In the genomic region with DNA sequence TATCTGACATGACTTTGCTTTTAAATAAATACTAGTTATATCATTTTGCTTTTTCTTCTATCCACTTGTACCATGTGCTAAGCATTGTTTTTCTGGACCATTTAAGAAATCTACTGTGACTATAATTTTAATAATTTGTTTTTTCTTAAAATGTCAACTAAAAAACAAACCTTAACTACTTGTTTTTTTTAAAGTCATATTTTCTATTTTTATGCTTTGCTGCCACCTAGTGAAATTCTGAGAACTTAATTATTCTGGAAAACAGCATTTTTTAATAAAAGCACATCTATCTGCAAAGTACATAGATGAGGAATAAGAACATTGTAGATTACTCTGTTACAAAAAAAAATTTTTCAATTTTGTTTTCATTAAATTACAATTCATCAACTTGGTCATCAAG, we compare ENCODE assay signal across 9 cellular contexts. TPM values are rescaled to one million over a fixed set of nuclear protein-coding genes. Genes with fewer than 3 reads are reported as not detected.
A peak's percentile ranks its signal among the peaks of the same experiment; 100 is the strongest.
DNase-seq lines count a peak whose midpoint lies in the region; ATAC-seq and TF ChIP-seq lines count a peak whose summit lies in the region.
"Had no signal": no experiment of that assay in that cellular context is flagged by ENCODE, and none has a peak within 500 bp of the region (broad histone marks: within the 10 kb centered on the region; RNA-seq: fewer than 3 reads in every experiment).

No MANE protein-coding gene starts in this region.

- TF ChIP-seq CTCF in osteocyte (IDR thresholded peaks at IDR 0.05), result peak; percentile 65

- H3K27ac Mint-ChIP-seq in osteocyte (ENCODE audit: unreplicated experiment), result no peak overlapping the region
- H3K27ac Mint-ChIP-seq in activated CD4-positive, alpha-beta memory T cell treated with anti-CD3 and anti-CD28 coated beads, Interleukin-2, amount 10 ng/mL, durations not matched to agents 7 days and 5 days, result no peak overlapping the region

- no peaks in the 10 kb centered on the region for H3K4me1 Mint-ChIP-seq in osteocyte (ENCODE audit: unreplicated experiment)
- no peaks in the 10 kb centered on the region for H3K4me1 Mint-ChIP-seq in activated CD4-positive, alpha-beta memory T cell treated with anti-CD3 and anti-CD28 coated beads, Interleukin-2, amount 10 ng/mL, durations not matched to agents 7 days and 5 days

- no peak overlapping the region for H3K4me3 Mint-ChIP-seq in osteocyte (ENCODE audit: unreplicated experiment)
- no peak overlapping the region for H3K4me3 Mint-ChIP-seq in activated CD4-positive, alpha-beta memory T cell treated with anti-CD3 and anti-CD28 coated beads, Interleukin-2, amount 10 ng/mL, durations not matched to agents 7 days and 5 days

- POLR2A ChIA-PET in activated CD4-positive, alpha-beta memory T cell treated with anti-CD3 and anti-CD28 coated beads, Interleukin-2, amount 10 ng/mL, durations not matched to agents 7 days and 5 days (lab: Charles Lee), result no interaction called here

- DNase-seq in DMS 273 (lab: John Stamatoyannopoulos, UW; ENCODE audit: unreplicated experiment) (peak; percentile 58), DMS 273 treated with DMSO at 0.1 percent for 48 hours (lab: John Stamatoyannopoulos, UW) (no peak), NCI-H1694 (lab: John Stamatoyannopoulos, UW) (peak; percentile 55), cerebellum (ENCODE audit: low spot score) (peak; percentile 30), osteocyte (ENCODE audit: extremely low spot score, unreplicated experiment) (no peak)
- DNase-seq in activated CD4-positive, alpha-beta memory T cell treated with anti-CD3 and anti-CD28 coated beads, Interleukin-2, amount 10 ng/mL, durations not matched to agents 7 days and 5 days, result no peak
- no peak for DNase-seq in stimulated activated CD4-positive, alpha-beta T cell treated with anti-CD3 and anti-CD28 coated beads, Interleukin-1b, Interleukin-23, amount 100 ng/mL, for 48 hours
- DNase-seq: T-helper 9 cell had no signal

- H3K36me3 Mint-ChIP-seq in osteocyte (ENCODE audit: unreplicated experiment), result peaks cover 11% of the 10 kb centered on the region
- peaks cover 6% of the 10 kb centered on the region for H3K36me3 Mint-ChIP-seq in activated CD4-positive, alpha-beta memory T cell treated with anti-CD3 and anti-CD28 coated beads, Interleukin-2, amount 10 ng/mL, durations not matched to agents 7 days and 5 days (ENCODE audit: low read depth)

- no peak for ATAC-seq in HG02642 (IDR thresholded peaks at IDR 0.05; ENCODE audit: poor library complexity, unreplicated experiment)

- CTCF ChIA-PET in activated CD4-positive, alpha-beta memory T cell treated with anti-CD3 and anti-CD28 coated beads, Interleukin-2, amount 10 ng/mL, durations not matched to agents 7 days and 5 days (lab: Charles Lee), result interaction anchor here (0.5 to 1.7 kb wide), 3 partner anchors 8 to 586 kb away, joined by 3 to 10 read pairs (median 5); no protein-coding TSS in a partner anchor

- no peaks in the 10 kb centered on the region for H3K9me3 Mint-ChIP-seq in osteocyte (ENCODE audit: unreplicated experiment)
- no peaks in the 10 kb centered on the region for H3K9me3 Mint-ChIP-seq in activated CD4-positive, alpha-beta memory T cell treated with anti-CD3 and anti-CD28 coated beads, Interleukin-2, amount 10 ng/mL, durations not matched to agents 7 days and 5 days

- H3K27me3 Mint-ChIP-seq in osteocyte (ENCODE audit: unreplicated experiment), result no peaks in the 10 kb centered on the region
- no peaks in the 10 kb centered on the region for H3K27me3 Mint-ChIP-seq in activated CD4-positive, alpha-beta memory T cell treated with anti-CD3 and anti-CD28 coated beads, Interleukin-2, amount 10 ng/mL, durations not matched to agents 7 days and 5 days

RNA-seq across cellular contexts. Expression of a gene that starts 47.4 kb away (rescaled TPM):
- total RNA-seq in cerebellum (40.6 TPM), osteocyte (18.8 and 20.0 TPM in 2 replicates)
- total RNA-seq in activated CD4-positive, alpha-beta memory T cell treated with anti-CD3 and anti-CD28 coated beads, Interleukin-2, amount 10 ng/mL, durations not matched to agents 7 days and 5 days, result 10 to 100 TPM; 20.0 to 21.2 TPM

Comparison
In these comparisons a context has a peak if more than half of its experiments do, and no peak if none do; other contexts are left out.
1. DNase-seq: peak in DMS 273 (single experiment), NCI-H1694 (single experiment) and cerebellum (single experiment); none in DMS 273 treated with DMSO at 0.1 percent for 48 hours (single experiment), osteocyte (single experiment), activated CD4-positive, alpha-beta memory T cell treated with anti-CD3 and anti-CD28 coated beads, Interleukin-2, amount 10 ng/mL, durations not matched to agents 7 days and 5 days (single experiment) and stimulated activated CD4-positive, alpha-beta T cell treated with anti-CD3 and anti-CD28 coated beads, Interleukin-1b, Interleukin-23, amount 100 ng/mL, for 48 hours (single experiment).